3 cellular contexts compared by ENCODE assay signal in the genomic region with DNA sequence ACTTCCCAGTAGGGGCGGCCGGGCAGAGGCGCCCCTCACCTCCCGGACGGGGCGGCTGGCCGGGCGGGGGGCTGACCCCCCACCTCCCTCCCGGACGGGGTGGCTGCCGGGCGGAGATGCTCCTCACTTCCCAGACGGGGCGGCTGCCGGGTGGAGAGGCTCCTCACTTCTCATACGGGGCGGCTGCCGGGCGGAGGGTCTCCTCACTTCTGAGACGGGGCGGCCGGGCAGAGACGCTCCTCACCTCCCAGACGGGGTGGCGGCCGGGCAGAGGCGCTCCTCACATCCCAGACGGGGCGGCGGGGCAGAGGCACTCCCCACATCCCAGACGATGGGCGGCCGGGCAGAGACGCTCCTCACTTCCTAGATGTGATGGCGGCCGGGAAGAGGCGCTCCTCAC. TPM values are rescaled to one million over a fixed set of nuclear protein-coding genes. Genes with fewer than 3 reads are reported as not detected.
"Had no signal": no experiment of that assay in that cellular context is flagged by ENCODE, and none has a peak within 500 bp of the region (broad histone marks: within the 10 kb centered on the region; RNA-seq: fewer than 3 reads in every experiment).

No MANE protein-coding gene starts in this region.

RNA-seq across cellular contexts. Expression of gene LGALS4, which starts 43.0 kb away (rescaled TPM):
- total RNA-seq: RPMI7951, SJSA1, SK-MEL-5 had no signal
